27 cellular contexts compared by ENCODE assay signal in the genomic region with DNA sequence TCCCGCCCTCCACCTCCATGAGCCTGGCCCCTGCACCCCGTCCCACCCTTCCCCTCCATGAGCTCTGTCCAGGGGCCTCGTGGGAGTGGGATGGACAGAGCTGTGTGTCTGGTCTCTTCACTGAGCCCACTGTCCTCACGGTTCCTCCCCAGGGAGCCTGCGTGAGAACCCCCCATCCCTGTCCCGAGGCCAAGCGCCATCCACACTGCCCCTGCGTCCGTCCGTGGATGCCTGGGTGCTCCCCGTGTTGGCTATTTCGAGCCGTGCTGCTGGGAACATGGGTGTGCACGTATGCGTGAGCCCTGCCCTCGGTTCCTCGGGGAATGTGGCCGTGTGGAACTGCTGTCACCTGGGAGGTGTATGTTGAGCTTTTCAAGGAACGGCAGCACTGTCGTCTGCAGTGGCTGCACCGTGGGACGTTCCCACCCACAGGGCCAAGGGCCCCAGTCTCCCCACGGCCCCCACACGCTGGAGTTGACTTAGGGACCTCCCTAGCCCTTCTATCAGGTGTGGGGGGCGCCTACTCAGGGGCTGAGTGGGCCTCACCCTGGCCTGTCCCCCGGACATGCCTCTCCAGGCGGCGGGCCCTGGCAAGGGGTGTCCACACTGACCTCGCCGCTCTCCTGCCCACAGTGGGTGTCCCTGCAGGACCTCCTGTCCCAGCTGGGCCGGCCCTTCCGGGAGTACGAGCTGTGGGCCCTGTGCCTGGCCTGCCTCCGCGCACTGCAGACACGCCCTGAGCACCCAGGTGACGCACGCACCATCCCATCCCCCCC. TPM values are rescaled to one million over a fixed set of nuclear protein-coding genes. Genes with fewer than 3 reads are reported as not detected.
A peak's percentile ranks its signal among the peaks of the same experiment; 100 is the strongest.
DNase-seq lines count a peak whose midpoint lies in the region; ATAC-seq, FAIRE-seq and TF ChIP-seq lines count a peak whose summit lies in the region.
"Had no signal": no experiment of that assay in that cellular context is flagged by ENCODE, and none has a peak within 500 bp of the region (broad histone marks: within the 10 kb centered on the region; RNA-seq: fewer than 3 reads in every experiment).

No MANE protein-coding gene starts in this region.

- intact Hi-C loops in right cardiac atrium (cut with DNase I) = no loop called here
- intact Hi-C loops in cardiac septum (cut with DNase I) = no loop called here
- intact Hi-C loops in kidney (cut with DNase I) = no loop called here
- intact Hi-C loops in upper lobe of right lung (cut with DNase I) = no loop called here

- H3K27me3 ChIP-seq in right cardiac atrium (ENCODE audit: control insufficient read depth, insufficient read depth) (no peaks in the 10 kb centered on the region), upper lobe of right lung (no peaks in the 10 kb centered on the region)
- H3K27me3 ChIP-seq in BLaER1 treated with 17β-estradiol and CSF1 and Interleukin-3, amounts not matched to agents 10 nM and 100 nM = peaks cover 0 to 49% (median 6%) of the 10 kb centered on the region in 11 experiments; a peak in 18 of 22 replicates

- no peak overlapping the region for H3K9ac ChIP-seq in BLaER1 treated with 17β-estradiol and CSF1 and Interleukin-3, amounts not matched to agents 10 nM and 100 nM
- H3K9ac ChIP-seq in kidney (ENCODE audit: low read length in 2 of 2) = no peak overlapping the region
- H3K9ac ChIP-seq: GM23248 had no signal

- H3K27ac ChIP-seq in right cardiac atrium (ENCODE audit: low read length) (no peak overlapping the region), kidney (ENCODE audit: low read depth in 2 of 2, low read length in 2 of 2) (no peak overlapping the region), upper lobe of right lung (no peak overlapping the region)
- no peak overlapping the region for H3K27ac ChIP-seq in BLaER1 treated with 17β-estradiol and CSF1 and Interleukin-3, amounts not matched to agents 10 nM and 100 nM
- H3K27ac ChIP-seq: A549, C4-2B, GM23248 had no signal

- H3K36me3 ChIP-seq in BLaER1 treated with 17β-estradiol and CSF1 and Interleukin-3, amounts not matched to agents 10 nM and 100 nM = peaks cover 0 to 3% (median 0%) of the 10 kb centered on the region in 11 experiments; a peak in 1 of 22 replicates
- H3K36me3 ChIP-seq in kidney (ENCODE audit: control insufficient read depth in 1 of 2, insufficient read depth in 2 of 2, low read length in 2 of 2) (no peaks in the 10 kb centered on the region), upper lobe of right lung (no peaks in the 10 kb centered on the region)
- H3K36me3 ChIP-seq: BE2C had no signal

- no peaks in the 10 kb centered on the region for H3K9me3 ChIP-seq in right cardiac atrium (ENCODE audit: control insufficient read depth, low read length)
- peaks cover 7 to 19% (median 9%) of the 10 kb centered on the region in 11 experiments; a peak in 18 of 22 replicates for H3K9me3 ChIP-seq in BLaER1 treated with 17β-estradiol and CSF1 and Interleukin-3, amounts not matched to agents 10 nM and 100 nM (replicated peaks in 1 of 11)
- H3K9me3 ChIP-seq in kidney (ENCODE audit: control insufficient read depth in 1 of 2, low read length in 2 of 2) = no peaks in the 10 kb centered on the region
- no peaks in the 10 kb centered on the region for H3K9me3 ChIP-seq in upper lobe of right lung
- H3K9me3 ChIP-seq: BE2C had no signal

- peaks cover 0 to 42% (median 18%) of the 10 kb centered on the region in 11 experiments; a peak in 16 of 22 replicates for H4K20me1 ChIP-seq in BLaER1 treated with 17β-estradiol and CSF1 and Interleukin-3, amounts not matched to agents 10 nM and 100 nM

- no peak overlapping the region for H3K4me3 ChIP-seq in right cardiac atrium (ENCODE audit: low read length)
- H3K4me3 ChIP-seq in BLaER1 treated with 17β-estradiol and CSF1 and Interleukin-3, amounts not matched to agents 10 nM and 100 nM = no peak overlapping the region
- H3K4me3 ChIP-seq in kidney (ENCODE audit: low read length in 2 of 2) = no peak overlapping the region
- no peak overlapping the region for H3K4me3 ChIP-seq in upper lobe of right lung
- H3K4me3 ChIP-seq: A549, GM12878, GM23248 had no signal

- WGBS in right cardiac atrium = 82% methylated on average over 38 of the region's 38 CpGs

- H3K4me2 ChIP-seq in BLaER1 treated with 17β-estradiol and CSF1 and Interleukin-3, amounts not matched to agents 10 nM and 100 nM = peak overlapping the region in 9 of 11 experiments; percentile 15 to 99 (median 65); a peak in 17 of 22 replicates
- H3K4me2 ChIP-seq: A549 had no signal

- no peaks in the 10 kb centered on the region for H3K4me1 ChIP-seq in right cardiac atrium (ENCODE audit: control insufficient read depth, insufficient read depth, low read length)
- peaks cover 22 to 62% (median 60%) of the 10 kb centered on the region in 10 experiments for H3K4me1 ChIP-seq in BLaER1 treated with 17β-estradiol and CSF1 and Interleukin-3, amounts not matched to agents 10 nM and 100 nM
- no peaks in the 10 kb centered on the region for H3K4me1 ChIP-seq in kidney (ENCODE audit: control insufficient read depth in 1 of 2, insufficient read depth in 1 of 2, low read depth in 1 of 2, low read length in 2 of 2)
- no peaks in the 10 kb centered on the region for H3K4me1 ChIP-seq in upper lobe of right lung
- H3K4me1 ChIP-seq: A549, BE2C had no signal

- TF ChIP-seq CTCF in kidney (IDR thresholded peaks at IDR 0.05; ENCODE audit: borderline replicate concordance, extremely low read depth, insufficient read depth) (no peak), upper lobe of right lung (IDR thresholded peaks at IDR 0.05) (no peak)

- peak; percentile 4 to 40 (median 17) for DNase-seq in right cardiac atrium
- DNase-seq in cardiac septum (ENCODE audit: low spot score) = no peak
- DNase-seq in kidney = peak; percentile 68
- DNase-seq in upper lobe of right lung = no peak
- DNase-seq in hippocampal formation (lab: John Stamatoyannopoulos, UW) = no peak
- DNase-seq in NOMO-1 (lab: John Stamatoyannopoulos, UW; ENCODE audit: unreplicated experiment in 2 of 2) = no peak
- DNase-seq: 8988T; ACHN; AML-193; BE2C; CD4-positive, CD25-positive, alpha-beta regulatory T cell; CD8-positive, alpha-beta T cell; DMS 273 treated with DMSO at 0.1 percent for 48 hours; DMS79; EL; GDM1; GM23248; H7; HCEC 1CT had no signal

- ATAC-seq in right cardiac atrium = no peak
- peak; percentile 5 for ATAC-seq in upper lobe of right lung
- no peak for ATAC-seq in HG03097 (IDR thresholded peaks at IDR 0.05; ENCODE audit: low FRiP score, unreplicated experiment)
- ATAC-seq: CD8-positive, alpha-beta T cell; GM12878 had no signal

- no peak for FAIRE-seq in kidney (lab: Jason Lieb, UNC)
- FAIRE-seq: A549, D721Med, GM12878, GM19239, H1 had no signal

RNA-seq across cellular contexts. Expression of a gene that starts 28.1 kb away (rescaled TPM):
- total RNA-seq in right cardiac atrium (1 to 10 TPM in 2 of 4 donors, under 1 TPM in 2; 0.41 to 1.4 (median 0.91) TPM), cardiac septum (0.05 TPM), kidney (8.7 TPM), upper lobe of right lung (14.3 TPM)
- polyA plus RNA-seq in right cardiac atrium (0.23 TPM), kidney (ENCODE audit: insufficient read depth, low read depth, low replicate concordance) (0.43 TPM)
- total RNA-seq: CD8-positive, alpha-beta T cell had no signal
- polyA plus RNA-seq: CD4-positive, CD25-positive, alpha-beta regulatory T cell had no signal

RNA-seq across cellular contexts. Expression of a gene that starts 41.9 kb away (rescaled TPM):
- not detected for total RNA-seq in right cardiac atrium
- not detected for polyA plus RNA-seq in right cardiac atrium
- not detected for total RNA-seq in cardiac septum
- total RNA-seq in kidney = not detected
- not detected for polyA plus RNA-seq in kidney (ENCODE audit: insufficient read depth, low read depth, low replicate concordance)
- not detected for total RNA-seq in upper lobe of right lung
- total RNA-seq: CD4-positive, CD25-positive, alpha-beta regulatory T cell; CD8-positive, alpha-beta T cell; GM12878; GM23248 had no signal
- polyA plus RNA-seq: A549; CD4-positive, CD25-positive, alpha-beta regulatory T cell; GM12878; GM23248 had no signal

RNA-seq across cellular contexts. Expression of a gene that starts 49.6 kb away (rescaled TPM):
- under 1 TPM; 0.45 to 0.89 (median 0.68) TPM for total RNA-seq in right cardiac atrium
- polyA plus RNA-seq in right cardiac atrium = 0.48 TPM
- 0.40 TPM for total RNA-seq in cardiac septum
- 3.3 TPM for total RNA-seq in kidney
- polyA plus RNA-seq in kidney (ENCODE audit: insufficient read depth, low read depth, low replicate concordance) = 0.39 TPM
- total RNA-seq in upper lobe of right lung = 3.4 TPM
- total RNA-seq: CD4-positive, CD25-positive, alpha-beta regulatory T cell; CD8-positive, alpha-beta T cell; GM12878; GM23248 had no signal
- polyA plus RNA-seq: A549; CD4-positive, CD25-positive, alpha-beta regulatory T cell; GM23248 had no signal

Comparison
In these comparisons a context has a peak if more than half of its experiments do, and no peak if none do; other contexts are left out.
1. DNase-seq: peak in right cardiac atrium (3 of 3) and kidney (single experiment); none in cardiac septum (single experiment), upper lobe of right lung (single experiment), hippocampal formation (0 of 2) and NOMO-1 (0 of 2).